ENCODE assay signal across 12 cellular contexts in genomic region chr19:10110972-10111317, GRCh38. TPM values are rescaled to one million over a fixed set of nuclear protein-coding genes. Genes with fewer than 3 reads are reported as not detected.
DNase-seq lines count a peak whose midpoint lies in the region; ATAC-seq and TF ChIP-seq lines count a peak whose summit lies in the region.
"Had no signal": no experiment of that assay in that cellular context is flagged by ENCODE, and none has a peak within 500 bp of the region (broad histone marks: within the 10 kb centered on the region; RNA-seq: fewer than 3 reads in every experiment).

No MANE protein-coding gene starts in this region.

- H3K4me3 Mint-ChIP-seq in activated naive CD8-positive, alpha-beta T cell treated with anti-CD3 and anti-CD28 coated beads for 36 hours, result peak overlapping the region; percentile 74

- H3K27ac Mint-ChIP-seq in activated naive CD8-positive, alpha-beta T cell treated with anti-CD3 and anti-CD28 coated beads for 36 hours, result peak overlapping the region; percentile 93

- peaks cover 51% of the 10 kb centered on the region for H3K4me1 Mint-ChIP-seq in activated naive CD8-positive, alpha-beta T cell treated with anti-CD3 and anti-CD28 coated beads for 36 hours

- H3K9me3 Mint-ChIP-seq in activated naive CD8-positive, alpha-beta T cell treated with anti-CD3 and anti-CD28 coated beads for 36 hours, result no peaks in the 10 kb centered on the region

- no peaks in the 10 kb centered on the region for H3K27me3 Mint-ChIP-seq in activated naive CD8-positive, alpha-beta T cell treated with anti-CD3 and anti-CD28 coated beads for 36 hours

- H3K4me3 ChIP-seq in GM12865 (ENCODE audit: low read depth, low read length), result peak overlapping the region; percentile 45

- DNase-seq in GM12865 (ENCODE audit: low read depth) (no peak), HCEC 1CT (no peak)
- no peak for DNase-seq in activated naive CD8-positive, alpha-beta T cell treated with anti-CD3 and anti-CD28 coated beads for 36 hours
- DNase-seq: mesenchymal stem cell; NCI-H1436 treated with DMSO at 0.1 percent for 48 hours; NCI-H526 treated with DMSO at 0.1 percent for 48 hours; SHP77 treated with DMSO at 0.1 percent for 48 hours; stimulated activated naive CD4-positive, alpha-beta T cell had no signal

- H3K27ac ChIP-seq in 22Rv1, result peak overlapping the region; percentile 63
- H3K27ac ChIP-seq: VCaP had no signal

- H3K36me3 Mint-ChIP-seq in activated naive CD8-positive, alpha-beta T cell treated with anti-CD3 and anti-CD28 coated beads for 36 hours, result peaks cover 71% of the 10 kb centered on the region

- no peak for ATAC-seq in GM21381 (IDR thresholded peaks at IDR 0.05; ENCODE audit: unreplicated experiment)
- ATAC-seq in GM21367 (IDR thresholded peaks at IDR 0.05; ENCODE audit: unreplicated experiment), result no peak

- TF ChIP-seq CTCF in 22Rv1 (IDR thresholded peaks at IDR 0.05), result no peak
- TF ChIP-seq CTCF in GM12865 (IDR thresholded peaks at IDR 0.05; ENCODE audit: insufficient read depth, low read depth, low read length, missing control alignments), result no peak

RNA-seq across cellular contexts. Expression of gene P2RY11, which starts 0.5 kb away (rescaled TPM):
- 10 to 100 TPM; 57.8 to 64.0 TPM for total RNA-seq in activated naive CD8-positive, alpha-beta T cell treated with anti-CD3 and anti-CD28 coated beads for 36 hours

RNA-seq across cellular contexts. Expression of gene PPAN, which starts 4.8 kb away (rescaled TPM):
- 100 to 1,000 TPM; 214 to 227 TPM for total RNA-seq in activated naive CD8-positive, alpha-beta T cell treated with anti-CD3 and anti-CD28 coated beads for 36 hours

RNA-seq across cellular contexts. Expression of gene ANGPTL6, which starts 8.5 kb away (rescaled TPM):
- total RNA-seq in activated naive CD8-positive, alpha-beta T cell treated with anti-CD3 and anti-CD28 coated beads for 36 hours, result 1 to 10 TPM; 8.5 to 9.8 TPM

RNA-seq across cellular contexts. Expression of gene EIF3G, which starts 8.8 kb away (rescaled TPM):
- 100 to 1,000 TPM; 287 to 293 TPM for total RNA-seq in activated naive CD8-positive, alpha-beta T cell treated with anti-CD3 and anti-CD28 coated beads for 36 hours

RNA-seq across cellular contexts. Expression of gene SHFL, which starts 24.8 kb away (rescaled TPM):
- total RNA-seq in activated naive CD8-positive, alpha-beta T cell treated with anti-CD3 and anti-CD28 coated beads for 36 hours, result 10 to 100 TPM; 46.8 to 47.0 TPM
